27 cellular contexts compared by ENCODE assay signal in genomic region chr5:67190443-67190842, GRCh38. TPM values are rescaled to one million over a fixed set of nuclear protein-coding genes. Genes with fewer than 3 reads are reported as not detected.
"Had no signal": no experiment of that assay in that cellular context is flagged by ENCODE, and none has a peak within 500 bp of the region (broad histone marks: within the 10 kb centered on the region; RNA-seq: fewer than 3 reads in every experiment).

No MANE protein-coding gene starts in this region.

- H3K9me3 ChIP-seq: adrenal gland, esophagus muscularis mucosa, left lung, neutrophil, ovary, prostate gland, stomach, suprapubic skin, tibial nerve, uterus had no signal

- H3K4me3 ChIP-seq: adrenal gland, dorsolateral prefrontal cortex, esophagus muscularis mucosa, hepatocyte, left lung, ovary, prostate gland, stomach, suprapubic skin, tibial nerve, uterus had no signal

- H3K27ac Mint-ChIP-seq: activated naive CD8-positive, alpha-beta T cell; effector memory CD8-positive, alpha-beta T cell; immature natural killer cell; natural killer cell treated with Interleukin-12 subunit alpha and Interleukin-12 subunit beta and Interleukin-15 and Interleukin-18, amount 100 ng/mL, for 72 hours; T-helper 2 cell treated with Interferon-gamma antibody and Interleukin-4, amounts not matched to agents 5 μg/mL and 100 μg/mL, for 36 hours had no signal

- ATAC-seq: effector memory CD8-positive, alpha-beta T cell; left lung; natural killer cell treated with Interleukin-12 subunit alpha and Interleukin-12 subunit beta and Interleukin-15 and Interleukin-18, amount 100 ng/mL, for 72 hours had no signal

- H3K4me1 ChIP-seq: prostate gland had no signal

- H3K9me3 Mint-ChIP-seq: central memory CD8-positive, alpha-beta T cell; effector memory CD8-positive, alpha-beta T cell; immature natural killer cell; natural killer cell treated with Interleukin-12 subunit alpha and Interleukin-12 subunit beta and Interleukin-15 and Interleukin-18, amount 100 ng/mL, for 72 hours had no signal

- H3K4me3 Mint-ChIP-seq: activated naive CD8-positive, alpha-beta T cell; central memory CD8-positive, alpha-beta T cell; effector memory CD8-positive, alpha-beta T cell; immature natural killer cell; natural killer cell treated with Interleukin-12 subunit alpha and Interleukin-12 subunit beta and Interleukin-15 and Interleukin-18, amount 100 ng/mL, for 72 hours; T-helper 2 cell treated with Interferon-gamma antibody and Interleukin-4, amounts not matched to agents 5 μg/mL and 100 μg/mL, for 36 hours had no signal

- DNase-seq: activated CD4-positive, CD25-positive, alpha-beta regulatory T cell treated with anti-CD3 and anti-CD28 coated beads, Interleukin-2, amount 50 U/mL, for 72 hours; activated gamma-delta T cell treated with Interleukin-2 at 50 U/mL for 16 hours; activated T-cell treated with anti-CD3 and anti-CD28 coated beads, Interleukin-2, amount 50 U/mL, for 1 hour; adrenal gland; dorsolateral prefrontal cortex; effector memory CD8-positive, alpha-beta T cell; glutamatergic neuron; immature natural killer cell; left lung; mammary epithelial cell; midbrain; ovary; stimulated activated CD4-positive, alpha-beta T cell treated with anti-CD3 and anti-CD28 coated beads, Interleukin-4, amount 100 ng/mL, for 24 hours; stomach; uterus had no signal

- H3K36me3 ChIP-seq: adrenal gland, esophagus muscularis mucosa, left lung, neutrophil, ovary, prostate gland, stomach, suprapubic skin, tibial nerve, uterus had no signal

- H3K27me3 Mint-ChIP-seq: activated naive CD8-positive, alpha-beta T cell; central memory CD8-positive, alpha-beta T cell; effector memory CD8-positive, alpha-beta T cell had no signal

- H3K4me2 ChIP-seq: hepatocyte had no signal

- H2AFZ ChIP-seq: hepatocyte had no signal

- H3K79me2 ChIP-seq: hepatocyte had no signal

- H3K36me3 Mint-ChIP-seq: natural killer cell treated with Interleukin-12 subunit alpha and Interleukin-12 subunit beta and Interleukin-15 and Interleukin-18, amount 100 ng/mL, for 72 hours had no signal

- H3K27ac ChIP-seq: adrenal gland, dorsolateral prefrontal cortex, esophagus muscularis mucosa, hepatocyte, left lung, neutrophil, ovary, prostate gland, stomach, suprapubic skin, tibial nerve, uterus, VCaP had no signal

- H3K27me3 ChIP-seq: adrenal gland, dorsolateral prefrontal cortex, esophagus muscularis mucosa, hepatocyte, left lung, neutrophil, ovary, stomach, suprapubic skin, uterus had no signal

RNA-seq across cellular contexts. Expression of gene CD180, which starts 6.2 kb away (rescaled TPM):
- total RNA-seq: astrocyte had no signal
- polyA plus RNA-seq: hepatocyte had no signal
